2 cellular contexts compared by ENCODE assay signal in genomic region chr14:55059333-55059732, GRCh38.
TF ChIP-seq lines count a peak whose summit lies in the region.

No MANE protein-coding gene starts in this region.

TF ChIP-seq in HepG2, 621 proteins besides CTCF, POLR2A, EP300 and RAD21 (continues in another document):
- TF ChIP-seq ZFP36L1 (CRISPR knock-in tag; IDR thresholded peaks at IDR 0.05) (no peak), ZNF17 (CRISPR knock-in tag; IDR thresholded peaks at IDR 0.05) (no peak), SOX6 (IDR thresholded peaks at IDR 0.05) (no peak), SOX6 (CRISPR knock-in tag; IDR thresholded peaks at IDR 0.05) (peak; percentile 26; the same call in 1 of the 2 replicates), ZMYM4 (CRISPR knock-in tag; IDR thresholded peaks at IDR 0.05) (peak; percentile 23; the same call in 1 of the 2 replicates), MATR3 (CRISPR knock-in tag; IDR thresholded peaks at IDR 0.05) (no peak), POGZ (CRISPR knock-in tag; IDR thresholded peaks at IDR 0.05) (peak; percentile 58), SMYD3 (CRISPR knock-in tag; IDR thresholded peaks at IDR 0.05) (no peak), PTBP1 (IDR thresholded peaks at IDR 0.05; ENCODE audit: low read depth, low read length, poor library complexity, severe bottlenecking) (no peak), PAXIP1 (CRISPR knock-in tag; conservative IDR thresholded peaks at IDR 0.05) (0 out of 2 replicates have a peak, but pooled peaks have one; percentile 36), SIN3B (IDR thresholded peaks at IDR 0.05; ENCODE audit: low read length) (no peak), THAP11 (CRISPR knock-in tag; IDR thresholded peaks at IDR 0.05) (no peak), SALL1 (CRISPR knock-in tag; IDR thresholded peaks at IDR 0.05) (peak; percentile 46), XBP1 (CRISPR knock-in tag; IDR thresholded peaks at IDR 0.05) (no peak), KDM5A (IDR thresholded peaks at IDR 0.05; ENCODE audit: borderline replicate concordance, low read length) (no peak), ZNF770 (CRISPR knock-in tag; IDR thresholded peaks at IDR 0.05) (no peak), GATA4 (IDR thresholded peaks at IDR 0.05; ENCODE audit: borderline replicate concordance, low read depth) (no peak), EZH2 (conservative IDR thresholded peaks at IDR 0.05; ENCODE audit: low read depth, low read length) (no peak), ZBTB8A (CRISPR knock-in tag; IDR thresholded peaks at IDR 0.05; ENCODE audit: borderline replicate concordance, low read depth) (no peak), ZNF264 (CRISPR knock-in tag; IDR thresholded peaks at IDR 0.05) (peak; percentile 68; the same call in 1 of the 2 replicates), HNF4A (CRISPR knock-in tag; IDR thresholded peaks at IDR 0.05) (peak; percentile 73), ZNF362 (CRISPR knock-in tag; IDR thresholded peaks at IDR 0.05; ENCODE audit: borderline replicate concordance) (peak; percentile 71; the same call in 1 of the 2 replicates), NFATC3 (CRISPR knock-in tag; IDR thresholded peaks at IDR 0.05) (no peak), SIX1 (CRISPR knock-in tag; IDR thresholded peaks at IDR 0.05; ENCODE audit: borderline replicate concordance) (no peak), MTERF4 (CRISPR knock-in tag; IDR thresholded peaks at IDR 0.05) (no peak), ZNF460 (CRISPR knock-in tag; IDR thresholded peaks at IDR 0.05; ENCODE audit: borderline replicate concordance) (no peak)

TF ChIP-seq in IMR-90, 13 proteins besides CTCF, POLR2A, EP300 and RAD21:
- TF ChIP-seq FOS (IDR thresholded peaks at IDR 0.05; ENCODE audit: low read depth, low read length) (no peak), MXI1 (IDR thresholded peaks at IDR 0.05; ENCODE audit: borderline replicate concordance, low read depth, low read length) (no peak), CEBPB (IDR thresholded peaks at IDR 0.05; ENCODE audit: low read depth, low read length) (no peak), RCOR1 (IDR thresholded peaks at IDR 0.05; ENCODE audit: insufficient replicate concordance, low read length) (no peak)
